ENCODE assay signal across 1 cellular context in the genomic region with DNA sequence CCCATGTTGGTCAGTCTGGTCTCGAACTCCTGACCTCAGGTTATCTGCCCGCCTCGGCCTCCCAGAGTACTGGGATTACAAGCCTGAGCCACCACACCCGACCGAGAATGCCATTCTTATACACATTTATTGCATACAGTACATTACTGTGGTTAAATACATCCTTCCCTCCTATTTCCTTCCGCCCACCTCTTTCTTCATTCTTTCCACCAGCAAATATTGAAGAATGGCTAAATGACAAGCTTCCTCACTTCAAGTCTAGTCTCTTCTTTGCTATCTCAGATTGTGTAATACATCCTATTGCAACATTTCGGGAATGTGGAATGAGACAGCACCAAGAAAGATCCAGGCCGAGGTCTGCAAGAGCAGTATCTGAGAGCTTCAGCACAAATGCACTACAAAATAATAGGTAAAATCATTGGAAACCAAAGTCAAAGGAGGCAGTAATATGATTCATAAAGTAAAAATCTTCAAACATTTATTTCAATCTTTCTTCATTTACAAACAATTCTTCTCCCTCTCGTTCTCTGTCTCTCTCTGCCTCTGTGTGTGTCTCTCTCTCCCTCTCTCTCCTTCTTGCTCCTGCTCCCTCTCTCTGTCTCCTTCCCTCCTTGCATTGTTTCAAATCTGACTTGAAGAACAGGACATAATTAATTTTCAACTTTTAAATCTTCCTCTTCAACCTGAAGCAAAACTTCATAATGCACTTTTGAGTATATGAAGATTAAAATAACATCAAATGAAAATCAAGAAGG.
TF ChIP-seq lines count a peak whose summit lies in the region.

No MANE protein-coding gene starts in this region.

TF ChIP-seq in HepG2, 621 proteins besides CTCF, POLR2A, EP300 and RAD21 (continued from another document and continues in another):
- TF ChIP-seq ZNF335 (CRISPR knock-in tag; IDR thresholded peaks at IDR 0.05), result 0 out of 2 replicates have a peak, but pooled peaks have one; percentile 39
- TF ChIP-seq, protein P1, sequence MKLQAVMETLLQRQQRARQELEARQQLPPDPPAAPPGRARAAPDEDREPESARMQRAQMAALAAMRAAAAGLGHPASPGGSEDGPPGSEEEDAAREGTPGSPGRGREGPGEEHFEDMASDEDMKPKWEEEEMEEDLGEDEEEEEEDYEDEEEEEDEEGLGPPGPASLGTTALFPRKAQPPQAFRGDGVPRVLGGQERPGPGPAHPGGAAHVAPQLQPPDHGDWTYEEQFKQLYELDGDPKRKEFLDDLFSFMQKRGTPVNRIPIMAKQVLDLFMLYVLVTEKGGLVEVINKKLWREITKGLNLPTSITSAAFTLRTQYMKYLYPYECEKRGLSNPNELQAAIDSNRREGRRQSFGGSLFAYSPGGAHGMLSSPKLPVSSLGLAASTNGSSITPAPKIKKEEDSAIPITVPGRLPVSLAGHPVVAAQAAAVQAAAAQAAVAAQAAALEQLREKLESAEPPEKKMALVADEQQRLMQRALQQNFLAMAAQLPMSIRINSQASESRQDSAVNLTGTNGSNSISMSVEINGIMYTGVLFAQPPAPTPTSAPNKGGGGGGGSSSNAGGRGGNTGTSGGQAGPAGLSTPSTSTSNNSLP (IDR thresholded peaks at IDR 0.05; ENCODE audit: low read depth, low read length), result no peak
- TF ChIP-seq, protein P2, sequence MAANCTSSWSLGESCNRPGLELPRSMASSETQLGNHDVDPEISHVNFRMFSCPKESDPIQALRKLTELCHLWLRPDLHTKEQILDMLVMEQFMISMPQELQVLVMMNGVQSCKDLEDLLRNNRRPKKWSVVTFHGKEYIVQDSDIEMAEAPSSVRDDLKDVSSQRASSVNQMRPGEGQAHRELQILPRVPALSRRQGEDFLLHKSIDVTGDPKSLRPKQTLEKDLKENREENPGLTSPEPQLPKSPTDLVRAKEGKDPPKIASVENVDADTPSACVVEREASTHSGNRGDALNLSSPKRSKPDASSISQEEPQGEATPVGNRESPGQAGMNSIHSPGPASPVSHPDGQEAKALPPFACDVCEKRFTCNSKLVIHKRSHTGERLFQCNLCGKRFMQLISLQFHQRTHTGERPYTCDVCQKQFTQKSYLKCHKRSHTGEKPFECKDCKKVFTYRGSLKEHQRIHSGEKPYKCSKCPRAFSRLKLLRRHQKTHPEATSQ (CRISPR knock-in tag; IDR thresholded peaks at IDR 0.05; ENCODE audit: borderline replicate concordance), result peak; percentile 91; the same call in 1 of the 2 replicates
- peak; percentile 63; the same call in 1 of the 2 replicates for TF ChIP-seq MIER3 (CRISPR knock-in tag; IDR thresholded peaks at IDR 0.05; ENCODE audit: borderline replicate concordance)
- TF ChIP-seq NR2F6 (IDR thresholded peaks at IDR 0.05), result 0 out of 2 replicates have a peak, but pooled peaks have one; percentile 17
- TF ChIP-seq NR2F6 (CRISPR knock-in tag; IDR thresholded peaks at IDR 0.05), result peak; percentile 58
- TF ChIP-seq, protein P3, sequence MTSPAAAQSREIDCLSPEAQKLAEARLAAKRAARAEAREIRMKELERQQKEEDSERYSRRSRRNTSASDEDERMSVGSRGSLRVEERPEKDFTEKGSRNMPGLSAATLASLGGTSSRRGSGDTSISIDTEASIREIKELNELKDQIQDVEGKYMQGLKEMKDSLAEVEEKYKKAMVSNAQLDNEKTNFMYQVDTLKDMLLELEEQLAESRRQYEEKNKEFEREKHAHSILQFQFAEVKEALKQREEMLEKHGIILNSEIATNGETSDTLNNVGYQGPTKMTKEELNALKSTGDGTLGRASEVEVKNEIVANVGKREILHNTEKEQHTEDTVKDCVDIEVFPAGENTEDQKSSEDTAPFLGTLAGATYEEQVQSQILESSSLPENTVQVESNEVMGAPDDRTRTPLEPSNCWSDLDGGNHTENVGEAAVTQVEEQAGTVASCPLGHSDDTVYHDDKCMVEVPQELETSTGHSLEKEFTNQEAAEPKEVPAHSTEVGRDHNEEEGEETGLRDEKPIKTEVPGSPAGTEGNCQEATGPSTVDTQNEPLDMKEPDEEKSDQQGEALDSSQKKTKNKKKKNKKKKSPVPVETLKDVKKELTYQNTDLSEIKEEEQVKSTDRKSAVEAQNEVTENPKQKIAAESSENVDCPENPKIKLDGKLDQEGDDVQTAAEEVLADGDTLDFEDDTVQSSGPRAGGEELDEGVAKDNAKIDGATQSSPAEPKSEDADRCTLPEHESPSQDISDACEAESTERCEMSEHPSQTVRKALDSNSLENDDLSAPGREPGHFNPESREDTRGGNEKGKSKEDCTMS (CRISPR knock-in tag; conservative IDR thresholded peaks at IDR 0.05), result no peak
- TF ChIP-seq ZNF451 (CRISPR knock-in tag; IDR thresholded peaks at IDR 0.05), result no peak
- TF ChIP-seq, protein P4, sequence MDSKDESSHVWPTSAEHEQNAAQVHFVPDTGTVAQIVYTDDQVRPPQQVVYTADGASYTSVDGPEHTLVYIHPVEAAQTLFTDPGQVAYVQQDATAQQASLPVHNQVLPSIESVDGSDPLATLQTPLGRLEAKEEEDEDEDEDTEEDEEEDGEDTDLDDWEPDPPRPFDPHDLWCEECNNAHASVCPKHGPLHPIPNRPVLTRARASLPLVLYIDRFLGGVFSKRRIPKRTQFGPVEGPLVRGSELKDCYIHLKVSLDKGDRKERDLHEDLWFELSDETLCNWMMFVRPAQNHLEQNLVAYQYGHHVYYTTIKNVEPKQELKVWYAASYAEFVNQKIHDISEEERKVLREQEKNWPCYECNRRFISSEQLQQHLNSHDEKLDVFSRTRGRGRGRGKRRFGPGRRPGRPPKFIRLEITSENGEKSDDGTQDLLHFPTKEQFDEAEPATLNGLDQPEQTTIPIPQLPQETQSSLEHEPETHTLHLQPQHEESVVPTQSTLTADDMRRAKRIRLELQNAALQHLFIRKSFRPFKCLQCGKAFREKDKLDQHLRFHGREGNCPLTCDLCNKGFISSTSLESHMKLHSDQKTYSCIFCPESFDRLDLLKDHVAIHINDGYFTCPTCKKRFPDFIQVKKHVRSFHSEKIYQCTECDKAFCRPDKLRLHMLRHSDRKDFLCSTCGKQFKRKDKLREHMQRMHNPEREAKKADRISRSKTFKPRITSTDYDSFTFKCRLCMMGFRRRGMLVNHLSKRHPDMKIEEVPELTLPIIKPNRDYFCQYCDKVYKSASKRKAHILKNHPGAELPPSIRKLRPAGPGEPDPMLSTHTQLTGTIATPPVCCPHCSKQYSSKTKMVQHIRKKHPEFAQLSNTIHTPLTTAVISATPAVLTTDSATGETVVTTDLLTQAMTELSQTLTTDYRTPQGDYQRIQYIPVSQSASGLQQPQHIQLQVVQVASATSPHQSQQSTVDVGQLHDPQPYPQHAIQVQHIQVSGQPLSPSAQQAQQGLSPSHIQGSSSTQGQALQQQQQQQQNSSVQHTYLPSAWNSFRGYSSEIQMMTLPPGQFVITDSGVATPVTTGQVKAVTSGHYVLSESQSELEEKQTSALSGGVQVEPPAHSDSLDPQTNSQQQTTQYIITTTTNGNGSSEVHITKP (CRISPR knock-in tag; IDR thresholded peaks at IDR 0.05; ENCODE audit: low read depth), result 0 out of 2 replicates have a peak, but pooled peaks have one; percentile 55
- TF ChIP-seq, protein P5, sequence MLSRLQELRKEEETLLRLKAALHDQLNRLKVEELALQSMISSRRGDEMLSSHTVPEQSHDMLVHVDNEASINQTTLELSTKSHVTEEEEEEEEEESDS (CRISPR knock-in tag; IDR thresholded peaks at IDR 0.05; ENCODE audit: borderline replicate concordance), result no peak
- no peak for TF ChIP-seq HOXA9 (CRISPR knock-in tag; IDR thresholded peaks at IDR 0.05; ENCODE audit: borderline replicate concordance)
- TF ChIP-seq, protein P6, sequence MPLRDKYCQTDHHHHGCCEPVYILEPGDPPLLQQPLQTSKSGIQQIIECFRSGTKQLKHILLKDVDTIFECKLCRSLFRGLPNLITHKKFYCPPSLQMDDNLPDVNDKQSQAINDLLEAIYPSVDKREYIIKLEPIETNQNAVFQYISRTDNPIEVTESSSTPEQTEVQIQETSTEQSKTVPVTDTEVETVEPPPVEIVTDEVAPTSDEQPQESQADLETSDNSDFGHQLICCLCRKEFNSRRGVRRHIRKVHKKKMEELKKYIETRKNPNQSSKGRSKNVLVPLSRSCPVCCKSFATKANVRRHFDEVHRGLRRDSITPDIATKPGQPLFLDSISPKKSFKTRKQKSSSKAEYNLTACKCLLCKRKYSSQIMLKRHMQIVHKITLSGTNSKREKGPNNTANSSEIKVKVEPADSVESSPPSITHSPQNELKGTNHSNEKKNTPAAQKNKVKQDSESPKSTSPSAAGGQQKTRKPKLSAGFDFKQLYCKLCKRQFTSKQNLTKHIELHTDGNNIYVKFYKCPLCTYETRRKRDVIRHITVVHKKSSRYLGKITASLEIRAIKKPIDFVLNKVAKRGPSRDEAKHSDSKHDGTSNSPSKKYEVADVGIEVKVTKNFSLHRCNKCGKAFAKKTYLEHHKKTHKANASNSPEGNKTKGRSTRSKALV (CRISPR knock-in tag; IDR thresholded peaks at IDR 0.05), result no peak
- no peak for TF ChIP-seq RFX1 (IDR thresholded peaks at IDR 0.05)
- TF ChIP-seq, protein P7, sequence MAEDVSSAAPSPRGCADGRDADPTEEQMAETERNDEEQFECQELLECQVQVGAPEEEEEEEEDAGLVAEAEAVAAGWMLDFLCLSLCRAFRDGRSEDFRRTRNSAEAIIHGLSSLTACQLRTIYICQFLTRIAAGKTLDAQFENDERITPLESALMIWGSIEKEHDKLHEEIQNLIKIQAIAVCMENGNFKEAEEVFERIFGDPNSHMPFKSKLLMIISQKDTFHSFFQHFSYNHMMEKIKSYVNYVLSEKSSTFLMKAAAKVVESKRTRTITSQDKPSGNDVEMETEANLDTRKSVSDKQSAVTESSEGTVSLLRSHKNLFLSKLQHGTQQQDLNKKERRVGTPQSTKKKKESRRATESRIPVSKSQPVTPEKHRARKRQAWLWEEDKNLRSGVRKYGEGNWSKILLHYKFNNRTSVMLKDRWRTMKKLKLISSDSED (CRISPR knock-in tag; IDR thresholded peaks at IDR 0.05), result no peak
- no peak for TF ChIP-seq ZNF317 (CRISPR knock-in tag; IDR thresholded peaks at IDR 0.05)
- TF ChIP-seq, protein P8, sequence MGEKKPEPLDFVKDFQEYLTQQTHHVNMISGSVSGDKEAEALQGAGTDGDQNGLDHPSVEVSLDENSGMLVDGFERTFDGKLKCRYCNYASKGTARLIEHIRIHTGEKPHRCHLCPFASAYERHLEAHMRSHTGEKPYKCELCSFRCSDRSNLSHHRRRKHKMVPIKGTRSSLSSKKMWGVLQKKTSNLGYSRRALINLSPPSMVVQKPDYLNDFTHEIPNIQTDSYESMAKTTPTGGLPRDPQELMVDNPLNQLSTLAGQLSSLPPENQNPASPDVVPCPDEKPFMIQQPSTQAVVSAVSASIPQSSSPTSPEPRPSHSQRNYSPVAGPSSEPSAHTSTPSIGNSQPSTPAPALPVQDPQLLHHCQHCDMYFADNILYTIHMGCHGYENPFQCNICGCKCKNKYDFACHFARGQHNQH (CRISPR knock-in tag; IDR thresholded peaks at IDR 0.05), result 0 out of 2 replicates have a peak, but pooled peaks have one; percentile 53
- TF ChIP-seq ZSCAN29 (CRISPR knock-in tag; conservative IDR thresholded peaks at IDR 0.05), result no peak
- no peak for TF ChIP-seq HNF4G (IDR thresholded peaks at IDR 0.05; ENCODE audit: borderline replicate concordance, low read depth, low read length)
- peak; percentile 41; the same call in 1 of the 2 replicates for TF ChIP-seq HNF4G (CRISPR knock-in tag; IDR thresholded peaks at IDR 0.05; ENCODE audit: borderline replicate concordance, low read depth)
- TF ChIP-seq ZNF570 (CRISPR knock-in tag; IDR thresholded peaks at IDR 0.05; ENCODE audit: borderline replicate concordance), result no peak
- peak; percentile 55; the same call in 1 of the 2 replicates for TF ChIP-seq ZNF878 (CRISPR knock-in tag; IDR thresholded peaks at IDR 0.05)
- TF ChIP-seq ZFYVE20 (CRISPR knock-in tag; IDR thresholded peaks at IDR 0.05; ENCODE audit: borderline replicate concordance, low read depth), result no peak
- no peak for TF ChIP-seq MEIS2 (CRISPR knock-in tag; IDR thresholded peaks at IDR 0.05)
- peak; percentile 96 for TF ChIP-seq POGZ (CRISPR knock-in tag; IDR thresholded peaks at IDR 0.05)
- peak; percentile 76; the same call in 1 of the 2 replicates for TF ChIP-seq ZNF614 (CRISPR knock-in tag; IDR thresholded peaks at IDR 0.05; ENCODE audit: borderline replicate concordance)
- TF ChIP-seq, protein P9, sequence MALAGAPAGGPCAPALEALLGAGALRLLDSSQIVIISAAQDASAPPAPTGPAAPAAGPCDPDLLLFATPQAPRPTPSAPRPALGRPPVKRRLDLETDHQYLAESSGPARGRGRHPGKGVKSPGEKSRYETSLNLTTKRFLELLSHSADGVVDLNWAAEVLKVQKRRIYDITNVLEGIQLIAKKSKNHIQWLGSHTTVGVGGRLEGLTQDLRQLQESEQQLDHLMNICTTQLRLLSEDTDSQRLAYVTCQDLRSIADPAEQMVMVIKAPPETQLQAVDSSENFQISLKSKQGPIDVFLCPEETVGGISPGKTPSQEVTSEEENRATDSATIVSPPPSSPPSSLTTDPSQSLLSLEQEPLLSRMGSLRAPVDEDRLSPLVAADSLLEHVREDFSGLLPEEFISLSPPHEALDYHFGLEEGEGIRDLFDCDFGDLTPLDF (CRISPR knock-in tag; IDR thresholded peaks at IDR 0.05), result no peak
- no peak for TF ChIP-seq NFRKB (IDR thresholded peaks at IDR 0.05)
- no peak; the same call in 1 of the 2 replicates for TF ChIP-seq NFE2 (CRISPR knock-in tag; IDR thresholded peaks at IDR 0.05)
- no peak for TF ChIP-seq ZNF143 (CRISPR knock-in tag; IDR thresholded peaks at IDR 0.05)
- TF ChIP-seq ZSCAN9 (CRISPR knock-in tag; IDR thresholded peaks at IDR 0.05; ENCODE audit: borderline replicate concordance), result peak; percentile 79; the same call in 1 of the 2 replicates
- no peak for TF ChIP-seq MAZ (IDR thresholded peaks at IDR 0.05; ENCODE audit: borderline replicate concordance, low read depth, low read length)
- no peak for TF ChIP-seq MAZ (CRISPR knock-in tag; IDR thresholded peaks at IDR 0.05; ENCODE audit: low read depth)
- no peak for TF ChIP-seq SOX6 (IDR thresholded peaks at IDR 0.05)
- TF ChIP-seq SOX6 (CRISPR knock-in tag; IDR thresholded peaks at IDR 0.05), result peak; percentile 81
- no peak for TF ChIP-seq ZFP36L2 (CRISPR knock-in tag; IDR thresholded peaks at IDR 0.05)
- peak; percentile 63; the same call in 1 of the 2 replicates for TF ChIP-seq TGIF2 (CRISPR knock-in tag; IDR thresholded peaks at IDR 0.05)
- TF ChIP-seq BCL6 (CRISPR knock-in tag; IDR thresholded peaks at IDR 0.05), result peak; percentile 83
- TF ChIP-seq ZBTB42 (CRISPR knock-in tag; IDR thresholded peaks at IDR 0.05), result no peak
- no peak for TF ChIP-seq ZBTB21 (CRISPR knock-in tag; IDR thresholded peaks at IDR 0.05)
- no peak for TF ChIP-seq NONO (IDR thresholded peaks at IDR 0.05)
- peak; percentile 49; the same call in 1 of the 2 replicates for TF ChIP-seq NONO (CRISPR knock-in tag; conservative IDR thresholded peaks at IDR 0.05)
- TF ChIP-seq KDM2A (CRISPR knock-in tag; IDR thresholded peaks at IDR 0.05; ENCODE audit: borderline replicate concordance, low read depth), result no peak
- TF ChIP-seq MED1 (CRISPR knock-in tag; IDR thresholded peaks at IDR 0.05), result peak; percentile 78
